ENCODE assay signal across 1 cellular context in the genomic region with DNA sequence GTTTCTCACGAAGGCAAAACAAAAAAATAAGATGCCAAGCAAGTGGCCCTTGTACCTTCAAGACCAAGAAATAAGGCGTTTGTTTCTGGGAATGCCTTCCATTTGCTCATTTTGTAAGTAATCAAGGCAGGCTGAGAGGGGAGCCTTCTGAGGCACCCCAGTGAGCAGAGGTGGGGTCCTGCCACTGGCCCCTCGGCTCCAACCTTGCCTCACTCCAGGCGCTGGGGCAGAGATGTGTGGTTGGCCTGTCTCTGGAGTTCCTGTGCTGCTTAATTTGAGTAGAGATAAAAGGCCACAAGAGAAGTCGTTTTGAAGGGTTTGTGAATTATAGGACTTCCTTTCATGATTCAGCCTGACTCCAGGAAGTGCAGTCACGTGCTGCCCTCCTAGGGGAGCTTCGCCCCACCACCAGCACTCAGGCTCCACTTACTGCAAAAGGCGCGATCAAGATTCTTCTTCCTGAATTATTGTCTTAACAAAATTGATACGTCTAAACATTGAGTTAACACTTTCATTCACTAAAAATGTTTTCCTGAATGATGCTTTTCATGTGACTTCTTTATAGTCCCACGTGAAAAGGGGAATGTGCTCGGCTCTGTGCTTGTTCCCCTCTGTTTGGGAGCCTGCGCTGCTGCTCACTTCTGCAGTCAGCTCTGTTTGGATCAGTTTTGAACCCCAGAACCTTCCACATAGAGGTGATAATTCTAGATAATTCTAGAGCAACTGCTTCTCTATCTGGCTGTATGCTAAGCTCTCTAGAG.
TF ChIP-seq lines count a peak whose summit lies in the region.

No MANE protein-coding gene starts in this region.

TF ChIP-seq in IMR-90, 13 proteins besides CTCF, POLR2A, EP300 and RAD21 (continued from another document):
- TF ChIP-seq, protein P1, sequence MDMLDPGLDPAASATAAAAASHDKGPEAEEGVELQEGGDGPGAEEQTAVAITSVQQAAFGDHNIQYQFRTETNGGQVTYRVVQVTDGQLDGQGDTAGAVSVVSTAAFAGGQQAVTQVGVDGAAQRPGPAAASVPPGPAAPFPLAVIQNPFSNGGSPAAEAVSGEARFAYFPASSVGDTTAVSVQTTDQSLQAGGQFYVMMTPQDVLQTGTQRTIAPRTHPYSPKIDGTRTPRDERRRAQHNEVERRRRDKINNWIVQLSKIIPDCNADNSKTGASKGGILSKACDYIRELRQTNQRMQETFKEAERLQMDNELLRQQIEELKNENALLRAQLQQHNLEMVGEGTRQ (IDR thresholded peaks at IDR 0.05; ENCODE audit: low read depth, low read length): peak; percentile 52; the same call in 1 of the 2 replicates
